Comparison of ENCODE assay signal across 1 cellular context in genomic region chr1:189350983-189351616, GRCh38.
TF ChIP-seq lines count a peak whose summit lies in the region.

No MANE protein-coding gene starts in this region.

TF ChIP-seq in SK-N-SH, 30 proteins besides CTCF, POLR2A, EP300 and RAD21 (continued from another document):
- TF ChIP-seq RCOR1 (IDR thresholded peaks at IDR 0.05; ENCODE audit: low read length) (no peak), REST (IDR thresholded peaks at IDR 0.05; ENCODE audit: low read depth, low read length) (no peak), SMC3 (IDR thresholded peaks at IDR 0.05; ENCODE audit: low read depth, low read length) (no peak), RFX5 (IDR thresholded peaks at IDR 0.05; ENCODE audit: low read length) (no peak), RXRA (IDR thresholded peaks at IDR 0.05; ENCODE audit: borderline replicate concordance, low read depth) (no peak), TAF1 (IDR thresholded peaks at IDR 0.05; ENCODE audit: borderline replicate concordance, low read depth, low read length) (no peak), MXI1 (IDR thresholded peaks at IDR 0.05; ENCODE audit: low read depth, low read length) (no peak)
- TF ChIP-seq, protein P1, sequence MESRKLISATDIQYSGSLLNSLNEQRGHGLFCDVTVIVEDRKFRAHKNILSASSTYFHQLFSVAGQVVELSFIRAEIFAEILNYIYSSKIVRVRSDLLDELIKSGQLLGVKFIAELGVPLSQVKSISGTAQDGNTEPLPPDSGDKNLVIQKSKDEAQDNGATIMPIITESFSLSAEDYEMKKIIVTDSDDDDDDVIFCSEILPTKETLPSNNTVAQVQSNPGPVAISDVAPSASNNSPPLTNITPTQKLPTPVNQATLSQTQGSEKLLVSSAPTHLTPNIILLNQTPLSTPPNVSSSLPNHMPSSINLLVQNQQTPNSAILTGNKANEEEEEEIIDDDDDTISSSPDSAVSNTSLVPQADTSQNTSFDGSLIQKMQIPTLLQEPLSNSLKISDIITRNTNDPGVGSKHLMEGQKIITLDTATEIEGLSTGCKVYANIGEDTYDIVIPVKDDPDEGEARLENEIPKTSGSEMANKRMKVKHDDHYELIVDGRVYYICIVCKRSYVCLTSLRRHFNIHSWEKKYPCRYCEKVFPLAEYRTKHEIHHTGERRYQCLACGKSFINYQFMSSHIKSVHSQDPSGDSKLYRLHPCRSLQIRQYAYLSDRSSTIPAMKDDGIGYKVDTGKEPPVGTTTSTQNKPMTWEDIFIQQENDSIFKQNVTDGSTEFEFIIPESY (IDR thresholded peaks at IDR 0.05; ENCODE audit: borderline replicate concordance, low read depth): no peak
